Comparison of ENCODE assay signal across 11 cellular contexts in genomic region chr2:214960677-214961076, GRCh38.
DNase-seq lines count a peak whose midpoint lies in the region; ATAC-seq, FAIRE-seq and TF ChIP-seq lines count a peak whose summit lies in the region.
"Had no signal": no experiment of that assay in that cellular context is flagged by ENCODE, and none has a peak within 500 bp of the region (broad histone marks: within the 10 kb centered on the region; RNA-seq: fewer than 3 reads in every experiment).

No MANE protein-coding gene starts in this region.

- H3K27me3 Mint-ChIP-seq in glutamatergic neuron (ENCODE audit: unreplicated experiment), result no peaks in the 10 kb centered on the region

- H3K9me3 ChIP-seq in AG04450 (ENCODE audit: control insufficient read depth, insufficient read depth, low read length), result no peaks in the 10 kb centered on the region

- no peaks in the 10 kb centered on the region for H3K27me3 ChIP-seq in AG04450 (ENCODE audit: control insufficient read depth, insufficient read depth, low read length)

- ATAC-seq in GM18505 (IDR thresholded peaks at IDR 0.05; ENCODE audit: unreplicated experiment) (no peak), left lobe of liver (no peak)

- no peak overlapping the region for H3K4me3 Mint-ChIP-seq in glutamatergic neuron (ENCODE audit: unreplicated experiment)
- H3K4me3 Mint-ChIP-seq: memory B cell had no signal

- H3K36me3 Mint-ChIP-seq in glutamatergic neuron (ENCODE audit: unreplicated experiment), result peaks cover 21% of the 10 kb centered on the region

- H3K4me1 Mint-ChIP-seq in glutamatergic neuron (ENCODE audit: low read depth, unreplicated experiment), result no peaks in the 10 kb centered on the region
- H3K4me1 Mint-ChIP-seq: memory B cell had no signal

- no peak for TF ChIP-seq POLR2A in GM18505 (IDR thresholded peaks at IDR 0.05; ENCODE audit: borderline replicate concordance, extremely low read depth, insufficient read depth, insufficient read length)

- peak; percentile 37 for TF ChIP-seq CTCF in AG04450 (IDR thresholded peaks at IDR 0.05; ENCODE audit: low read depth, low read length)
- TF ChIP-seq CTCF in RWPE1 (conservative IDR thresholded peaks at IDR 0.05; ENCODE audit: low read depth), result peak; percentile 35
- peak; percentile 37 for TF ChIP-seq CTCF in glutamatergic neuron (IDR thresholded peaks at IDR 0.05; ENCODE audit: partially characterized antibody, unreplicated experiment)
- no peak for TF ChIP-seq CTCF in GM13976 (IDR thresholded peaks at IDR 0.05; ENCODE audit: borderline replicate concordance, control extremely low read depth, extremely low read depth, insufficient read depth, missing control alignments)

- CTCF ChIA-PET in AG04450 (lab: Charles Lee) (interaction anchor here (0.6 to 2.6 kb wide), 10 partner anchors 16 to 1062 kb away, joined by 3 to 10 read pairs (median 3); partner anchors contain the start of gene ATIC), RWPE1 (lab: Yijun Ruan, JAX) (interaction anchor here (0.5 to 1.9 kb wide), 9 partner anchors 12 to 970 kb away, joined by 3 to 16 read pairs (median 3); partner anchors contain the start of gene ATIC)

- in situ Hi-C loops in GM13976 (cut with MboI; ENCODE audit: low sequenced_read_pairs, unreplicated experiment), result no loop called here

- no peak overlapping the region for H3K27ac ChIP-seq in AG04450 (ENCODE audit: low read depth, low read length)
- no peak overlapping the region for H3K27ac ChIP-seq in RWPE1

- peak; percentile 21 for FAIRE-seq in GM18507 (lab: Jason Lieb, UNC)

- POLR2A ChIA-PET in AG04450 (lab: Yijun Ruan, JAX), result no interaction called here
- POLR2A ChIA-PET in RWPE1 (lab: Yijun Ruan, JAX; ENCODE audit: low non-redundant PET), result no interaction called here

- DNase-seq in AG04450 (ENCODE audit: low read depth, low spot score) (no peak), GM18507 (ENCODE audit: extremely low spot score, insufficient read length, low read depth) (no peak), RWPE1 (ENCODE audit: low spot score) (peak; percentile 2), glutamatergic neuron (no peak), epidermal melanocyte (ENCODE audit: insufficient read length, low spot score) (no peak), GM13976 (ENCODE audit: low spot score) (no peak), left lobe of liver (ENCODE audit: low spot score) (no peak)
- DNase-seq: central memory CD4-positive, alpha-beta T cell; GOT3 had no signal

- no peak overlapping the region for H3K27ac Mint-ChIP-seq in glutamatergic neuron (ENCODE audit: unreplicated experiment)
- H3K27ac Mint-ChIP-seq: memory B cell had no signal

- H3K4me3 ChIP-seq in AG04450 (ENCODE audit: low read depth, low read length), result no peak overlapping the region

- peaks cover 3% of the 10 kb centered on the region for H3K9me3 Mint-ChIP-seq in glutamatergic neuron (ENCODE audit: unreplicated experiment)
